In the genomic region with DNA sequence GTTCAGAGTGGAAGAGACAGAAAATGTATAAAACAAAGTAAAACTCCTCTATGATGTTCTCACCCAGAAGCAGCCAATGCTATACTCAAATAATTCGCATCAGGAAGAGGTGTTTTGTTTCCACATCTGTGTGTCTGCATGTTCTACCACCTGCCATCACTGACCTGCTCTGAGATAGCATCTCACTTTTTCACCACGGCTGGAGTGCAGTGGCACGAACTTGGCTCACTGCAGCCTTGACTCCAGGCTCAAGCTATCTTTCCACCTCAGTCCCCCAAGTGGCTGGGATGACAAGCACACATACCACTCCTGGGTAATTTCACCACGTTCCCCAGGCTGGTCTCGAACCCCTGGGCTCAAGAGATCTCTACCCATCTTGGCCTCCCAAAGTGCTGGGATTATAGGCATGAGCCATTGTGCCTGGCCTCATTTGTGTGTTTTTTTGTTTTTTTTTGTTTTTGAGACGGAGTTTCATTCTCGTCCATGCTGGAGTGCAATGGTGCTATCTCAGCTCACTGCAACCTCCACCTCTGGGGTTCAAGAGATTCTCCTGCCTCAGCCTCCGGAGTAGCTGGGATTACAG, we compare ENCODE assay signal across 13 cellular contexts. TPM values are rescaled to one million over a fixed set of nuclear protein-coding genes. Genes with fewer than 3 reads are reported as not detected.
DNase-seq lines count a peak whose midpoint lies in the region; TF ChIP-seq lines count a peak whose summit lies in the region.
"Had no signal": no experiment of that assay in that cellular context is flagged by ENCODE, and none has a peak within 500 bp of the region (broad histone marks: within the 10 kb centered on the region; RNA-seq: fewer than 3 reads in every experiment).

No MANE protein-coding gene starts in this region.

- H3K9me3 ChIP-seq in GM23248 (ENCODE audit: low read depth) (no peaks in the 10 kb centered on the region), PC-9 (ENCODE audit: insufficient read depth, low read depth) (no peaks in the 10 kb centered on the region), thyroid gland (no peaks in the 10 kb centered on the region)
- H3K9me3 ChIP-seq: gastrocnemius medialis, tibial artery had no signal

- H3K79me2 ChIP-seq in GM23248 (ENCODE audit: insufficient read depth) (peaks cover 25% of the 10 kb centered on the region), PC-9 (ENCODE audit: low read depth) (peaks cover 17% of the 10 kb centered on the region)

- no peak for TF ChIP-seq CTCF in PC-9 (conservative IDR thresholded peaks at IDR 0.05)
- TF ChIP-seq CTCF in thyroid gland (IDR thresholded peaks at IDR 0.05): no peak

- H3F3A ChIP-seq in GM23248 (ENCODE audit: insufficient read depth) (peaks cover 41% of the 10 kb centered on the region), PC-9 (ENCODE audit: insufficient read depth, low read depth) (peaks cover 90% of the 10 kb centered on the region)

- no peaks in the 10 kb centered on the region for H3K27me3 ChIP-seq in GM23248 (replicated peaks; ENCODE audit: insufficient read depth)
- H3K27me3 ChIP-seq in PC-9 (ENCODE audit: insufficient read depth, low read depth): no peaks in the 10 kb centered on the region
- H3K27me3 ChIP-seq in thyroid gland: no peaks in the 10 kb centered on the region
- H3K27me3 ChIP-seq: gastrocnemius medialis, tibial artery had no signal

- H2AFZ ChIP-seq in GM23248 (no peak overlapping the region), PC-9 (no peak overlapping the region)

- H3K4me2 ChIP-seq in GM23248 (ENCODE audit: unreplicated experiment): no peak overlapping the region
- peak overlapping the region; percentile 69; the same call in 1 of the 2 replicates for H3K4me2 ChIP-seq in PC-9

- no peak overlapping the region for H3K9ac ChIP-seq in GM23248

- WGBS in GM23248 (ENCODE audit: low coverage in 1 of 2, low lambda C conversion rate in 2 of 2, missing lambda C conversion rate in 2 of 2), 2 experiments: 95 to 97% methylated on average over 8 of the region's 8 CpGs
- WGBS in thyroid gland, 2 donors: 92 to 93% methylated on average over 8 of the region's 8 CpGs

- H3K4me1 ChIP-seq in GM23248 (ENCODE audit: insufficient read depth) (peaks cover 6% of the 10 kb centered on the region), PC-9 (replicated peaks; ENCODE audit: insufficient read depth) (peaks cover 30% of the 10 kb centered on the region), thyroid gland (no peaks in the 10 kb centered on the region)
- H3K4me1 ChIP-seq: gastrocnemius medialis, tibial artery had no signal

- DNase-seq in GM23248: no peak
- no peak for DNase-seq in PC-9
- DNase-seq in epidermal melanocyte (ENCODE audit: insufficient read length, low spot score): peak; percentile 5
- DNase-seq in thyroid gland: no peak
- no peak for DNase-seq in activated CD4-positive, CD25-positive, alpha-beta regulatory T cell treated with anti-CD3 and anti-CD28 coated beads, Interleukin-2, amount 50 U/mL, for 72 hours
- DNase-seq in ecto neural progenitor cell (ENCODE audit: low spot score): no peak
- DNase-seq: left cardiac atrium; NCI-H2227 treated with DMSO at 0.1 percent for 48 hours; stimulated activated CD4-positive, alpha-beta T cell treated with anti-CD3 and anti-CD28 coated beads, Interleukin-12 subunit alpha, Interleukin-12 subunit beta, amount 100 ng/mL, for 4 hours; tibial artery had no signal

- no peak overlapping the region for H3K4me3 ChIP-seq in GM23248
- H3K4me3 ChIP-seq in PC-9: no peak overlapping the region
- H3K4me3 ChIP-seq in thyroid gland (replicated peaks in 1 of 3): no peak overlapping the region
- H3K4me3 ChIP-seq: gastrocnemius medialis, tibial artery had no signal

- POLR2A ChIA-PET in PC-9 (lab: Charles Lee; ENCODE audit: unreplicated experiment): no interaction called here

- H3K27ac ChIP-seq in GM23248: peak overlapping the region; percentile 70
- H3K27ac ChIP-seq in PC-9: peak overlapping the region; percentile 90
- no peak overlapping the region for H3K27ac ChIP-seq in thyroid gland
- H3K27ac ChIP-seq: tibial artery had no signal

- TF ChIP-seq POLR2A in thyroid gland (IDR thresholded peaks at IDR 0.05): no peak

- H3K9me2 ChIP-seq in GM23248 (ENCODE audit: insufficient read depth): no peaks in the 10 kb centered on the region
- no peaks in the 10 kb centered on the region for H3K9me2 ChIP-seq in PC-9 (ENCODE audit: insufficient read depth)

- H4K20me1 ChIP-seq in GM23248 (ENCODE audit: insufficient read depth) (no peaks in the 10 kb centered on the region; the same call in 1 of the 2 replicates), PC-9 (ENCODE audit: insufficient read depth) (peaks cover 31% of the 10 kb centered on the region)

- BruUV-seq in PC-9 (replicated peaks; lab: Mats Ljungman, UMichigan): no TSS peak

- H3K36me3 ChIP-seq in GM23248 (ENCODE audit: low read depth) (peaks cover 60% of the 10 kb centered on the region), PC-9 (ENCODE audit: low read depth) (peaks cover 19% of the 10 kb centered on the region; the same call in 1 of the 2 replicates), thyroid gland (peaks cover 56 to 91% of the 10 kb centered on the region in 2 donors)

- in situ Hi-C loops in GM23248 (cut with MboI): no loop called here

- CTCF ChIA-PET in PC-9 (lab: Charles Lee): no interaction called here

- intact Hi-C loops in PC-9 (cut with micrococcal nuclease; ENCODE audit: unreplicated experiment) (loop anchor here (1.0 to 5.0 kb wide), 3 partner anchors 33 to 99 kb away; no protein-coding TSS in a partner anchor), thyroid gland (cut with DNase I) (no loop called here)

RNA-seq across cellular contexts. Expression of gene TALDO1, which starts 14.4 kb away (rescaled TPM):
- 185 and 216 TPM in 2 replicates for total RNA-seq in GM23248 (2014; rRNA removed; shearing (Covaris generic))
- 313 and 318 TPM in 2 replicates for polyA plus RNA-seq in GM23248 (2016; fragmentation: Nextera tagmentation; extraction: Ambion mirVana)
- total RNA-seq in PC-9 (2021) (434 and 446 TPM in 2 replicates), thyroid gland (100 to 1,000 TPM; 300 to 965 (median 558) TPM)

RNA-seq across cellular contexts. Expression of gene GATD1, which starts 15.7 kb away (rescaled TPM):
- total RNA-seq in GM23248 (2014; rRNA removed; shearing (Covaris generic)): 38.3 and 45.0 TPM in 2 replicates
- 27.0 and 27.4 TPM in 2 replicates for polyA plus RNA-seq in GM23248 (2016; fragmentation: Nextera tagmentation; extraction: Ambion mirVana)
- 52.7 and 61.9 TPM in 2 replicates for total RNA-seq in PC-9 (2021)
- 10 to 100 TPM; 27.4 to 47.6 (median 35.5) TPM for total RNA-seq in thyroid gland

RNA-seq across cellular contexts. Expression of gene CEND1, which starts 28.3 kb away (rescaled TPM):
- total RNA-seq in GM23248 (2014; rRNA removed; shearing (Covaris generic)): 2.1 and 2.8 TPM in 2 replicates
- 3.4 and 3.9 TPM in 2 replicates for polyA plus RNA-seq in GM23248 (2016; fragmentation: Nextera tagmentation; extraction: Ambion mirVana)
- not detected in 2 replicates for total RNA-seq in PC-9 (2021)
- total RNA-seq in thyroid gland: under 1 TPM in 2 of 4 donors, not detected in 2; 0.44 to 0.45 TPM
- total RNA-seq: aorta, mesothelial cell of epicardium had no signal

RNA-seq across cellular contexts. Expression of gene SLC25A22, which starts 36.5 kb away (rescaled TPM):
- 10.5 and 13.9 TPM in 2 replicates for total RNA-seq in GM23248 (2014; rRNA removed; shearing (Covaris generic))
- 18.7 and 19.4 TPM in 2 replicates for polyA plus RNA-seq in GM23248 (2016; fragmentation: Nextera tagmentation; extraction: Ambion mirVana)
- total RNA-seq in PC-9 (2021) (24.6 and 25.8 TPM in 2 replicates), thyroid gland (10 to 100 TPM in 1 of 4 donors, 1 to 10 TPM in 3; 5.1 to 13.1 (median 7.8) TPM)

RNA-seq across cellular contexts. Expression of gene PIDD1, which starts 43.4 kb away (rescaled TPM):
- total RNA-seq in GM23248 (2014; rRNA removed; shearing (Covaris generic)): 4.2 and 6.4 TPM in 2 replicates
- polyA plus RNA-seq in GM23248 (2016; fragmentation: Nextera tagmentation; extraction: Ambion mirVana): 7.3 and 8.5 TPM in 2 replicates
- total RNA-seq in PC-9 (2021) (16.7 and 24.3 TPM in 2 replicates), thyroid gland (10 to 100 TPM; 11.9 to 33.2 (median 16.1) TPM)

Comparison
In these comparisons a context has a peak if more than half of its experiments do, and no peak if none do; other contexts are left out.
1. H3K27ac ChIP-seq: peak in GM23248 (single experiment) and PC-9 (single experiment); none in thyroid gland (0 of 3).